Comparison of ENCODE assay signal across 11 cellular contexts in the genomic region with DNA sequence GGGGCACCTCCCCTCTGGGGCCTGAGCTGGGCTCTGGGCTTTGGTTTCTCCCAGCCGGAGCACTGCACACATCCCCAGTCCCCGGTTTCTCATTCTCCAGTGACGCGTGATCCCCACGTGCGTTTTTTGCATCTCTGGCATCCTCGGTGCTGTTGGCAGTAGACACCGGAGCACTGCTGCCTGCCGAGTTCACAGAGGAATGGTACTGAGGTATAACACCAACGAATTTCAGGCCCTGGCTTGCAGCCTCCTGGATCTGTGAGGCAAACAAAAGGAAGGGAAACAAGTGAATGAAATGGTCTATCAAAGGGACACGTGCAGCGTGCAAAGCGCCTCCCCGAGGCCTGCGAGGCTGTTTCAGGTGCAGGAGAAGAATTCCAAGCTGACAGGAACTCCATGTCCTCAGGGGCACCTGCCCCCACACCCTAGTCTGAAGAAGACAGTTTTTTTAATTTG.
A peak's percentile ranks its signal among the peaks of the same experiment; 100 is the strongest.
DNase-seq lines count a peak whose midpoint lies in the region; ATAC-seq, FAIRE-seq and TF ChIP-seq lines count a peak whose summit lies in the region.
"Had no signal": no experiment of that assay in that cellular context is flagged by ENCODE, and none has a peak within 500 bp of the region (broad histone marks: within the 10 kb centered on the region; RNA-seq: fewer than 3 reads in every experiment).

No MANE protein-coding gene starts in this region.

- H3K27me3 ChIP-seq in CD4-positive, alpha-beta memory T cell (ENCODE audit: insufficient read depth, low read length), result no peaks in the 10 kb centered on the region
- H3K27me3 ChIP-seq in keratinocyte (ENCODE audit: control insufficient read depth, extremely low read depth, insufficient read depth, low read length) (no peaks in the 10 kb centered on the region), left lung (no peaks in the 10 kb centered on the region)
- H3K27me3 ChIP-seq: cardiac muscle cell, esophagus squamous epithelium had no signal

- peak; percentile 38; the same call in 2 of the 3 replicates for TF ChIP-seq CTCF in GM12872 (IDR thresholded peaks at IDR 0.05; ENCODE audit: insufficient read depth, low read depth, low read length)
- peak; percentile 16 to 46 (median 25) for TF ChIP-seq CTCF in keratinocyte (optimal IDR thresholded peaks at IDR 0.05 in 1 of 3, IDR thresholded peaks at IDR 0.05 in 1 of 3, conservative IDR thresholded peaks at IDR 0.05 in 1 of 3; ENCODE audit: extremely low read depth in 1 of 3, insufficient read depth in 2 of 3, low read length in 3 of 3)
- TF ChIP-seq CTCF in left lung (IDR thresholded peaks at IDR 0.05), result no peak

- H3K36me3 ChIP-seq in CD4-positive, alpha-beta memory T cell (ENCODE audit: insufficient read depth, low read length), result no peaks in the 10 kb centered on the region
- H3K36me3 ChIP-seq in keratinocyte (ENCODE audit: control insufficient read depth in 2 of 2, extremely low read depth in 1 of 2, insufficient read depth in 2 of 2, low read length in 2 of 2) (peaks cover 5 to 7% of the 10 kb centered on the region in 2 experiments), left lung (peaks cover 0 to 30% of the 10 kb centered on the region in 2 donors)
- H3K36me3 ChIP-seq: cardiac muscle cell, esophagus squamous epithelium had no signal

- H3K4me1 Mint-ChIP-seq in CD4-positive, alpha-beta memory T cell, result peaks cover 43 to 79% (median 59%) of the 10 kb centered on the region in 4 donors
- peaks cover 97% of the 10 kb centered on the region for H3K4me1 Mint-ChIP-seq in activated T-helper 1 cell treated with anti-CD3 and anti-CD28 coated beads, Interleukin-12 subunit alpha, Interleukin-12 subunit beta, Interleukin-2, Interleukin-4 antibody, amounts not matched to agents 30 ng/mL and 10 ng/mL and 1 ng/mL, durations not matched to agents 14 hours and 24 hours and 36 hours (ENCODE audit: low read depth)

- FAIRE-seq in keratinocyte (lab: Jason Lieb, UNC), result no peak

- intact Hi-C loops in CD4-positive, alpha-beta memory T cell (cut with micrococcal nuclease), result loop anchor here (2.0 kb wide), 1 partner anchor 135 kb away; the partner anchor contains the start of gene RFTN1
- intact Hi-C loops in activated T-helper 1 cell treated with anti-CD3 and anti-CD28 coated beads, Interleukin-12 subunit alpha, Interleukin-12 subunit beta, Interleukin-2, Interleukin-4 antibody, amounts not matched to agents 30 ng/mL and 10 ng/mL and 1 ng/mL, durations not matched to agents 14 hours and 24 hours and 36 hours (cut with micrococcal nuclease), result loop anchor here (1.0 to 10.0 kb wide), 8 partner anchors 39 to 467 kb away; partner anchors contain the start of gene OXNAD1
- intact Hi-C loops in left lung (cut with DNase I), result no loop called here

- peaks cover 0 to 2% (median 0%) of the 10 kb centered on the region in 8 donors for H3K9me3 Mint-ChIP-seq in CD4-positive, alpha-beta memory T cell
- peaks cover 19% of the 10 kb centered on the region for H3K9me3 Mint-ChIP-seq in activated T-helper 1 cell treated with anti-CD3 and anti-CD28 coated beads, Interleukin-12 subunit alpha, Interleukin-12 subunit beta, Interleukin-2, Interleukin-4 antibody, amounts not matched to agents 30 ng/mL and 10 ng/mL and 1 ng/mL, durations not matched to agents 14 hours and 24 hours and 36 hours

- peak overlapping the region in 7 of 8 donors; percentile 38 to 71 (median 55) for H3K4me3 Mint-ChIP-seq in CD4-positive, alpha-beta memory T cell
- H3K4me3 Mint-ChIP-seq in activated T-helper 1 cell treated with anti-CD3 and anti-CD28 coated beads, Interleukin-12 subunit alpha, Interleukin-12 subunit beta, Interleukin-2, Interleukin-4 antibody, amounts not matched to agents 30 ng/mL and 10 ng/mL and 1 ng/mL, durations not matched to agents 14 hours and 24 hours and 36 hours, result peak overlapping the region; percentile 46

- POLR2A ChIA-PET in CD4-positive, alpha-beta memory T cell (lab: Charles Lee; ENCODE audit: partially characterized antibody), result interaction anchor here (1.0 to 1.8 kb wide), 9 partner anchors 10 to 138 kb away, joined by 3 to 5 read pairs (median 3); no protein-coding TSS in a partner anchor

- no peaks in the 10 kb centered on the region for H3K9me1 ChIP-seq in keratinocyte (ENCODE audit: control insufficient read depth, extremely low read depth, insufficient read depth, low read length)

- peaks cover 62% of the 10 kb centered on the region for H3K4me1 ChIP-seq in CD4-positive, alpha-beta memory T cell (ENCODE audit: insufficient read depth, low read length)
- H3K4me1 ChIP-seq in keratinocyte (ENCODE audit: control insufficient read depth, extremely low read depth, insufficient read depth, low read length), result peaks cover 12% of the 10 kb centered on the region
- H3K4me1 ChIP-seq in left lung, result peaks cover 0 to 7% of the 10 kb centered on the region in 2 donors

- H3K27me3 Mint-ChIP-seq in CD4-positive, alpha-beta memory T cell, result no peaks in the 10 kb centered on the region
- H3K27me3 Mint-ChIP-seq in activated T-helper 1 cell treated with anti-CD3 and anti-CD28 coated beads, Interleukin-12 subunit alpha, Interleukin-12 subunit beta, Interleukin-2, Interleukin-4 antibody, amounts not matched to agents 30 ng/mL and 10 ng/mL and 1 ng/mL, durations not matched to agents 14 hours and 24 hours and 36 hours (ENCODE audit: insufficient read depth), result no peaks in the 10 kb centered on the region

- peaks cover 28 to 59% of the 10 kb centered on the region in 2 donors for H3K36me3 Mint-ChIP-seq in CD4-positive, alpha-beta memory T cell
- peaks cover 84% of the 10 kb centered on the region for H3K36me3 Mint-ChIP-seq in activated T-helper 1 cell treated with anti-CD3 and anti-CD28 coated beads, Interleukin-12 subunit alpha, Interleukin-12 subunit beta, Interleukin-2, Interleukin-4 antibody, amounts not matched to agents 30 ng/mL and 10 ng/mL and 1 ng/mL, durations not matched to agents 14 hours and 24 hours and 36 hours (ENCODE audit: low read depth)

- DNase-seq in CD4-positive, alpha-beta memory T cell, result no peak
- DNase-seq in activated T-helper 1 cell treated with anti-CD3 and anti-CD28 coated beads, Interleukin-12 subunit alpha, Interleukin-12 subunit beta, Interleukin-2, Interleukin-4 antibody, amounts not matched to agents 30 ng/mL and 10 ng/mL and 1 ng/mL, durations not matched to agents 14 hours and 24 hours and 36 hours (ENCODE audit: low spot score), result no peak
- DNase-seq in keratinocyte (ENCODE audit: low read depth, low spot score) (no peak), iPS-NIHi7 (ENCODE audit: extremely low spot score) (no peak), left lung (no peak), SW 1271 (lab: John Stamatoyannopoulos, UW) (no peak)
- DNase-seq: esophagus squamous epithelium, HCEC 1CT had no signal

- H3K27ac Mint-ChIP-seq in CD4-positive, alpha-beta memory T cell, result peak overlapping the region; percentile 78 to 90 (median 84)
- H3K27ac Mint-ChIP-seq in activated T-helper 1 cell treated with anti-CD3 and anti-CD28 coated beads, Interleukin-12 subunit alpha, Interleukin-12 subunit beta, Interleukin-2, Interleukin-4 antibody, amounts not matched to agents 30 ng/mL and 10 ng/mL and 1 ng/mL, durations not matched to agents 14 hours and 24 hours and 36 hours, result peak overlapping the region; percentile 94

- no peaks in the 10 kb centered on the region for H3K9me3 ChIP-seq in CD4-positive, alpha-beta memory T cell (ENCODE audit: control insufficient read depth in 1 of 2, low read length in 2 of 2)
- H3K9me3 ChIP-seq in keratinocyte (ENCODE audit: control insufficient read depth, low read depth, low read length) (no peaks in the 10 kb centered on the region), left lung (no peaks in the 10 kb centered on the region)
- H3K9me3 ChIP-seq: esophagus squamous epithelium had no signal

- CTCF ChIA-PET in CD4-positive, alpha-beta memory T cell (lab: Charles Lee; ENCODE audit: partially characterized antibody), result interaction anchor here (1.2 to 1.4 kb wide), 2 partner anchors 99 to 147 kb away, joined by 3 read pairs; no protein-coding TSS in a partner anchor

- H3K4me3 ChIP-seq in CD4-positive, alpha-beta memory T cell (ENCODE audit: low read length in 2 of 2), result peak overlapping the region in 1 of 2 donors; percentile 13
- no peak overlapping the region for H3K4me3 ChIP-seq in keratinocyte (ENCODE audit: control insufficient read depth in 2 of 3, extremely low read depth in 1 of 3, insufficient read depth in 2 of 3, low read depth in 1 of 3, low read length in 3 of 3)
- H3K4me3 ChIP-seq in left lung, result no peak overlapping the region
- H3K4me3 ChIP-seq: cardiac muscle cell, esophagus squamous epithelium had no signal

- H3K4me2 ChIP-seq in keratinocyte (ENCODE audit: control insufficient read depth, extremely low read depth, insufficient read depth, low read depth, low read length), result no peak overlapping the region

- H3K79me2 ChIP-seq in keratinocyte (ENCODE audit: control insufficient read depth, insufficient read depth, low read length), result no peaks in the 10 kb centered on the region

- no peak overlapping the region for H3K27ac ChIP-seq in CD4-positive, alpha-beta memory T cell (ENCODE audit: low read depth, low read length)
- H3K27ac ChIP-seq in keratinocyte (ENCODE audit: control insufficient read depth, insufficient read depth, low read length) (no peak overlapping the region), left lung (no peak overlapping the region)
- H3K27ac ChIP-seq: cardiac muscle cell had no signal

- no peaks in the 10 kb centered on the region for H4K20me1 ChIP-seq in keratinocyte (ENCODE audit: control insufficient read depth, extremely low read depth, insufficient read depth, low read length)

- dilution Hi-C loops in keratinocyte (cut with MboI; ENCODE audit: extremely low pct_ligation_motif_present, low sequenced_read_pairs), result no loop called here

- ATAC-seq in left lung (no peak), HG03378 (IDR thresholded peaks at IDR 0.05; ENCODE audit: unreplicated experiment) (no peak)

- H2AFZ ChIP-seq in keratinocyte (ENCODE audit: control insufficient read depth, low read length), result no peak overlapping the region

- no peak overlapping the region for H3K9ac ChIP-seq in keratinocyte (ENCODE audit: control insufficient read depth, extremely low read depth, insufficient read depth, low read length)

Comparison
In these comparisons a context has a peak if more than half of its experiments do, and no peak if none do; other contexts are left out.
1. CTCF ChIP-seq: peak in GM12872 (single experiment) and keratinocyte (3 of 3); none in left lung (0 of 2).
2. intact Hi-C loops: an anchor here in CD4-positive, alpha-beta memory T cell (2.0 kb wide) and activated T-helper 1 cell treated with anti-CD3 and anti-CD28 coated beads, Interleukin-12 subunit alpha, Interleukin-12 subunit beta, Interleukin-2, Interleukin-4 antibody, amounts not matched to agents 30 ng/mL and 10 ng/mL and 1 ng/mL, durations not matched to agents 14 hours and 24 hours and 36 hours (1.0 to 10.0 kb wide); none called in left lung.